21 cellular contexts compared by ENCODE assay signal in genomic region chr18:40878371-40878770, GRCh38.
DNase-seq lines count a peak whose midpoint lies in the region; ATAC-seq, FAIRE-seq and TF ChIP-seq lines count a peak whose summit lies in the region.
"Had no signal": no experiment of that assay in that cellular context is flagged by ENCODE, and none has a peak within 500 bp of the region (broad histone marks: within the 10 kb centered on the region; RNA-seq: fewer than 3 reads in every experiment).

No MANE protein-coding gene starts in this region.

- H3K27ac ChIP-seq in ACC112 (ENCODE audit: low read depth, low read length): peak overlapping the region; percentile 91
- H3K27ac ChIP-seq in HUES64 (ENCODE audit: low read depth, low read length): peak overlapping the region; percentile 37; the same call in 1 of the 2 replicates
- H3K27ac ChIP-seq in astrocyte (ENCODE audit: low read depth, low read length): no peak overlapping the region
- H3K27ac ChIP-seq in naive thymus-derived CD4-positive, alpha-beta T cell (ENCODE audit: low read depth, low read length): no peak overlapping the region
- no peak overlapping the region for H3K27ac ChIP-seq in substantia nigra (ENCODE audit: low read depth, low read length, poor library complexity, severe bottlenecking)
- H3K27ac ChIP-seq: A549, HL-60, Peyer's patch had no signal

- H3K9ac ChIP-seq in HUES64 (ENCODE audit: low read depth, low read length) (no peak overlapping the region), astrocyte (ENCODE audit: low read length) (no peak overlapping the region)

- H2AFZ ChIP-seq in ACC112 (ENCODE audit: low read length, unreplicated experiment): no peak overlapping the region
- H2AFZ ChIP-seq in astrocyte (ENCODE audit: low read depth, low read length): no peak overlapping the region

- no peak for TF ChIP-seq CTCF in astrocyte (IDR thresholded peaks at IDR 0.05; ENCODE audit: insufficient read depth, low read depth, low read length)

- H3K9me3 Mint-ChIP-seq in astrocyte (ENCODE audit: unreplicated experiment): no peaks in the 10 kb centered on the region
- H3K9me3 Mint-ChIP-seq in naive thymus-derived CD4-positive, alpha-beta T cell: peaks cover 0 to 13% (median 4%) of the 10 kb centered on the region in 11 donors

- POLR2A ChIA-PET in naive thymus-derived CD4-positive, alpha-beta T cell (lab: Charles Lee): no interaction called here

- DNase-seq in astrocyte (ENCODE audit: low read depth) (no peak), iPS DF 19.7 (ENCODE audit: low read depth, low spot score) (peak; percentile 20), substantia nigra (lab: John Stamatoyannopoulos, UW) (no peak), NCI-H1436 treated with DMSO at 0.1 percent for 48 hours (lab: John Stamatoyannopoulos, UW) (no peak)
- no peak for DNase-seq in naive thymus-derived CD4-positive, alpha-beta T cell
- DNase-seq: C1 segment of cervical spinal cord, DND-41, NCI-H1436, NCI-H2081, NCI-H510A treated with DMSO at 0.1 percent for 48 hours, Peyer's patch, Right ventricle myocardium superior had no signal

- H3K4me2 ChIP-seq in astrocyte (ENCODE audit: low read length): no peak overlapping the region
- H3K4me2 ChIP-seq: A549 had no signal

- H3K27me3 Mint-ChIP-seq in astrocyte (ENCODE audit: low read depth, unreplicated experiment): no peaks in the 10 kb centered on the region
- H3K27me3 Mint-ChIP-seq in naive thymus-derived CD4-positive, alpha-beta T cell: no peaks in the 10 kb centered on the region

- H3K4me3 Mint-ChIP-seq in astrocyte (ENCODE audit: unreplicated experiment): no peak overlapping the region
- H3K4me3 Mint-ChIP-seq in naive thymus-derived CD4-positive, alpha-beta T cell: no peak overlapping the region

- no peaks in the 10 kb centered on the region for H3K36me3 Mint-ChIP-seq in astrocyte (ENCODE audit: low read depth, unreplicated experiment)
- H3K36me3 Mint-ChIP-seq in naive thymus-derived CD4-positive, alpha-beta T cell: no peaks in the 10 kb centered on the region

- no peaks in the 10 kb centered on the region for H4K20me1 ChIP-seq in astrocyte (ENCODE audit: insufficient read depth, low read length)

- no peaks in the 10 kb centered on the region for H3K79me2 ChIP-seq in ACC112 (ENCODE audit: control insufficient read depth, insufficient read depth, low read length, unreplicated experiment)
- no peaks in the 10 kb centered on the region for H3K79me2 ChIP-seq in astrocyte (ENCODE audit: insufficient read depth, low read length)

- no peak for FAIRE-seq in astrocyte (lab: Jason Lieb, UNC)
- FAIRE-seq: A549, G401.6, HTR-8/SVneo, K562 had no signal

- peaks cover 29% of the 10 kb centered on the region for H3K4me1 Mint-ChIP-seq in astrocyte (ENCODE audit: low read depth, unreplicated experiment)
- no peaks in the 10 kb centered on the region for H3K4me1 Mint-ChIP-seq in naive thymus-derived CD4-positive, alpha-beta T cell

- H3K4me3 ChIP-seq in ACC112 (ENCODE audit: low read depth, low read length) (no peak overlapping the region), HUES64 (ENCODE audit: low read length) (no peak overlapping the region), astrocyte (ENCODE audit: insufficient read depth, low read depth, low read length) (no peak overlapping the region)
- no peak overlapping the region for H3K4me3 ChIP-seq in naive thymus-derived CD4-positive, alpha-beta T cell (ENCODE audit: low read length)
- H3K4me3 ChIP-seq: A549, HAP-1, K562, Peyer's patch had no signal

- 86% methylated on average over 1 of the region's 1 CpG for WGBS in HUES64

- H3K9me3 ChIP-seq in HUES64 (ENCODE audit: insufficient read depth, low read depth, low read length) (no peaks in the 10 kb centered on the region), astrocyte (ENCODE audit: insufficient read depth, low read depth, low read length) (no peaks in the 10 kb centered on the region)
- no peaks in the 10 kb centered on the region for H3K9me3 ChIP-seq in naive thymus-derived CD4-positive, alpha-beta T cell (ENCODE audit: control insufficient read depth in 2 of 3, low read length in 3 of 3)
- H3K9me3 ChIP-seq: A549, HAP-1, Peyer's patch had no signal

- intact Hi-C loops in naive thymus-derived CD4-positive, alpha-beta T cell (cut with micrococcal nuclease): no loop called here

- CTCF ChIA-PET in naive thymus-derived CD4-positive, alpha-beta T cell (lab: Charles Lee): no interaction called here

- ATAC-seq in naive thymus-derived CD4-positive, alpha-beta T cell: no peak
- ATAC-seq in GM21717 (IDR thresholded peaks at IDR 0.05; ENCODE audit: unreplicated experiment): no peak
- ATAC-seq: A549, K562 had no signal

- peak overlapping the region; percentile 98 for H3K27ac Mint-ChIP-seq in astrocyte (ENCODE audit: unreplicated experiment)
- no peak overlapping the region for H3K27ac Mint-ChIP-seq in naive thymus-derived CD4-positive, alpha-beta T cell

- H3K36me3 ChIP-seq in ACC112 (ENCODE audit: insufficient read depth, low read length) (no peaks in the 10 kb centered on the region), HUES64 (ENCODE audit: insufficient read depth, low read length) (no peaks in the 10 kb centered on the region), astrocyte (ENCODE audit: insufficient read depth, low read length) (no peaks in the 10 kb centered on the region)
- no peaks in the 10 kb centered on the region for H3K36me3 ChIP-seq in naive thymus-derived CD4-positive, alpha-beta T cell (ENCODE audit: control insufficient read depth in 2 of 3, insufficient read depth in 3 of 3, low read length in 3 of 3)
- H3K36me3 ChIP-seq: HAP-1, Peyer's patch had no signal

- peaks cover 42% of the 10 kb centered on the region for H3K4me1 ChIP-seq in ACC112 (ENCODE audit: control insufficient read depth, insufficient read depth, low read length, unreplicated experiment)
- H3K4me1 ChIP-seq in HUES64 (ENCODE audit: insufficient read depth, low read length): peaks cover 25% of the 10 kb centered on the region; the same call in 1 of the 2 replicates
- peaks cover 17% of the 10 kb centered on the region for H3K4me1 ChIP-seq in astrocyte (ENCODE audit: insufficient read depth, low read length)
- H3K4me1 ChIP-seq in naive thymus-derived CD4-positive, alpha-beta T cell (ENCODE audit: control insufficient read depth in 2 of 2, insufficient read depth in 2 of 2, low read length in 2 of 2): no peaks in the 10 kb centered on the region
- H3K4me1 ChIP-seq: Peyer's patch had no signal

- no peaks in the 10 kb centered on the region for H3K27me3 ChIP-seq in ACC112 (ENCODE audit: insufficient read depth, low read length)
- peaks cover 9% of the 10 kb centered on the region; the same call in 1 of the 2 replicates for H3K27me3 ChIP-seq in HUES64 (ENCODE audit: insufficient read depth, low read length)
- no peaks in the 10 kb centered on the region for H3K27me3 ChIP-seq in astrocyte (ENCODE audit: insufficient read depth, low read length)
- no peaks in the 10 kb centered on the region for H3K27me3 ChIP-seq in naive thymus-derived CD4-positive, alpha-beta T cell (ENCODE audit: control insufficient read depth in 2 of 2, insufficient read depth in 2 of 2, low read length in 2 of 2)
- H3K27me3 ChIP-seq: Peyer's patch had no signal

Comparison
In these comparisons a context has a peak if more than half of its experiments do, and no peak if none do; other contexts are left out.
1. H3K27ac ChIP-seq: peak in ACC112 (single experiment) and HUES64 (single experiment); none in astrocyte (single experiment), naive thymus-derived CD4-positive, alpha-beta T cell (single experiment) and substantia nigra (single experiment).